ENCODE assay signal across 21 cellular contexts in the genomic region with DNA sequence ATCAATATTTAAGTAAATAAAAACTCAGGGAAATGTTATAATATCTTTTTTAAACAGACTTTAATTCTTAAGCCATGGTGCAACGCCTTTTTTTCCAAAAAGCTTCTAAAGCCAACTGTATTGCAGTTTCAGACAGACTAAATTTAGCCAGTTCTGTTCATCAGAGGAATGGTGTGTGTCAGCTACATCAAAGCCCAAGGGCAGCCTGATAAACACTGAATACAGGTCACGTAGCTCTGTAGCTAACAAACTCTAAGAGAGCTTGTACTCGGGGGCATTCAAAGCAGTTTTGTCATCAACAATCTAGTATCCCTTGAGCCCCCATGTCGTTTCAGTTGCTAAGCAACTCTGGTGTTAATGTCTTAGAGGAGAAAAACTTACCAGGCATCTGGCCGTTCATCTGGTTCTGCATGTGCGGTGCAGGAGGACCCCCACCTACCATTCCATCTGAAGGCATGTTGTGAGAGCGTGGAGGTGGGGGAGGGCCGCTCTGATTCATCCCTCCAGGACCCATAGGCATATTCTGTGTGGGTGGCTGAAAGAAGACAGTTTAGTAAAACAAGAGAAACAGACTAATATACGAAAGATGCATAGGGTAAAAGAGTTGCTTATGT. TPM values are rescaled to one million over a fixed set of nuclear protein-coding genes. Genes with fewer than 3 reads are reported as not detected.
DNase-seq lines count a peak whose midpoint lies in the region; ATAC-seq and TF ChIP-seq lines count a peak whose summit lies in the region.
"Had no signal": no experiment of that assay in that cellular context is flagged by ENCODE, and none has a peak within 500 bp of the region (broad histone marks: within the 10 kb centered on the region; RNA-seq: fewer than 3 reads in every experiment).

No MANE protein-coding gene starts in this region.

- H3K4me1 ChIP-seq in SK-N-SH (ENCODE audit: control insufficient read depth in 1 of 2, insufficient read depth in 2 of 2, low read depth in 1 of 2, low read length in 1 of 2) (peaks cover 0 to 18% of the 10 kb centered on the region in 2 experiments; a peak in 2 of 4 replicates), IMR-90 (ENCODE audit: control insufficient read depth, insufficient read depth, low read length) (peaks cover 4% of the 10 kb centered on the region)
- no peaks in the 10 kb centered on the region for H3K4me1 ChIP-seq in naive thymus-derived CD4-positive, alpha-beta T cell (ENCODE audit: control insufficient read depth in 2 of 2, insufficient read depth in 2 of 2, low read length in 2 of 2)
- H3K4me1 ChIP-seq: lower lobe of right lung, sigmoid colon, upper lobe of right lung had no signal

- H3K36me3 ChIP-seq in SK-N-SH (replicated peaks in 1 of 2; ENCODE audit: control insufficient read depth in 1 of 2, insufficient read depth in 2 of 2, low read length in 1 of 2) (peaks cover 59 to 81% of the 10 kb centered on the region in 2 experiments), IMR-90 (ENCODE audit: control insufficient read depth, insufficient read depth, low read length) (peaks cover 15% of the 10 kb centered on the region)
- H3K36me3 ChIP-seq in naive thymus-derived CD4-positive, alpha-beta T cell (ENCODE audit: control insufficient read depth in 2 of 3, insufficient read depth in 3 of 3, low read length in 3 of 3): peaks cover 4 to 31% (median 5%) of the 10 kb centered on the region in 3 experiments

- H3K14ac ChIP-seq in IMR-90 (replicated peaks; ENCODE audit: low read depth, low read length): no peak overlapping the region

- H3K4me3 ChIP-seq in SK-N-SH (ENCODE audit: low read depth in 2 of 2, low read length in 1 of 2) (no peak overlapping the region), IMR-90 (ENCODE audit: insufficient read depth, low read depth, low read length) (no peak overlapping the region)
- H3K4me3 ChIP-seq in naive thymus-derived CD4-positive, alpha-beta T cell (ENCODE audit: low read length): no peak overlapping the region
- H3K4me3 ChIP-seq: GM23248, lower lobe of right lung, sigmoid colon, upper lobe of right lung had no signal

- peaks cover 29% of the 10 kb centered on the region for H3K4me1 Mint-ChIP-seq in glutamatergic neuron (ENCODE audit: low read depth, unreplicated experiment)
- peaks cover 4% of the 10 kb centered on the region for H3K4me1 Mint-ChIP-seq in nephron
- peaks cover 10 to 39% (median 27%) of the 10 kb centered on the region in 7 donors for H3K4me1 Mint-ChIP-seq in naive thymus-derived CD4-positive, alpha-beta T cell

- H3K9ac ChIP-seq in SK-N-SH: no peak overlapping the region
- H3K9ac ChIP-seq in IMR-90 (ENCODE audit: low read depth, low read length): no peak overlapping the region
- H3K9ac ChIP-seq: GM23248 had no signal

- H3K9me3 ChIP-seq in SK-N-SH (no peaks in the 10 kb centered on the region), IMR-90 (ENCODE audit: control insufficient read depth, insufficient read depth, low read length) (no peaks in the 10 kb centered on the region)
- no peaks in the 10 kb centered on the region for H3K9me3 ChIP-seq in naive thymus-derived CD4-positive, alpha-beta T cell (ENCODE audit: control insufficient read depth in 2 of 3, low read length in 3 of 3)
- H3K9me3 ChIP-seq: lower lobe of right lung, neutrophil, sigmoid colon, upper lobe of right lung had no signal

- in situ Hi-C loops in IMR-90 (cut with MboI; ENCODE audit: low sequenced_read_pairs): no loop called here

- DNase-seq in SK-N-SH: peak; percentile 65
- DNase-seq in IMR-90: peak; percentile 65
- DNase-seq in glutamatergic neuron: peak; percentile 66
- DNase-seq in NOMO-1 treated with DMSO at 0.1 percent for 48 hours (lab: John Stamatoyannopoulos, UW; ENCODE audit: unreplicated experiment): no peak
- DNase-seq in naive thymus-derived CD4-positive, alpha-beta T cell: no peak
- DNase-seq: 8988T; activated CD4-positive, CD25-positive, alpha-beta regulatory T cell treated with anti-CD3 and anti-CD28 coated beads, Interleukin-2, amount 50 U/mL, for 72 hours; dermis blood vessel endothelial cell; DMS79; GM23248; lower lobe of right lung; NCI-H1417 treated with DMSO at 0.1 percent for 48 hours; NCI-H226; sigmoid colon; stimulated activated naive CD4-positive, alpha-beta T cell treated with Interleukin-2 at 50 U/mL for 16 hours; upper lobe of right lung had no signal

- H3K9me2 ChIP-seq in SK-N-SH: no peaks in the 10 kb centered on the region

- H3K79me2 ChIP-seq in SK-N-SH (ENCODE audit: insufficient read depth): peaks cover 96% of the 10 kb centered on the region

- no TSS peak for BruUV-seq in IMR-90 (replicated peaks; lab: Mats Ljungman, UMichigan)

- TF ChIP-seq CTCF in SK-N-SH (IDR thresholded peaks at IDR 0.05): no peak
- no peak for TF ChIP-seq CTCF in IMR-90 (conservative IDR thresholded peaks at IDR 0.05; ENCODE audit: low read depth, low read length)
- no peak for TF ChIP-seq CTCF in glutamatergic neuron (IDR thresholded peaks at IDR 0.05; ENCODE audit: partially characterized antibody, unreplicated experiment)
- no peak for TF ChIP-seq CTCF in nephron (IDR thresholded peaks at IDR 0.05; ENCODE audit: unreplicated experiment in 3 of 3)

- no peak for TF ChIP-seq POLR2A in IMR-90 (IDR thresholded peaks at IDR 0.05; ENCODE audit: low read depth, low read length)

- H2BK15ac ChIP-seq in IMR-90 (ENCODE audit: low read depth, low read length): no peak overlapping the region

- peaks cover 5% of the 10 kb centered on the region; the same call in 1 of the 2 replicates for H4K20me1 ChIP-seq in SK-N-SH (ENCODE audit: insufficient read depth)
- H4K20me1 ChIP-seq in IMR-90 (ENCODE audit: insufficient read depth, low read length): peaks cover 11% of the 10 kb centered on the region

- POLR2A ChIA-PET in SK-N-SH (lab: Yijun Ruan, JAX) (no interaction called here), IMR-90 (lab: Charles Lee; ENCODE audit: unreplicated experiment) (no interaction called here)
- POLR2A ChIA-PET in naive thymus-derived CD4-positive, alpha-beta T cell (lab: Charles Lee): no interaction called here

- dilution Hi-C loops in IMR-90 (cut with HindIII; ENCODE audit: low sequenced_read_pairs, unreplicated experiment): no loop called here

- no peak overlapping the region for H4K5ac ChIP-seq in IMR-90 (ENCODE audit: low read depth, low read length)

- peak overlapping the region in 1 of 2 experiments; percentile 1; a peak in 1 of 4 replicates for H4K8ac ChIP-seq in IMR-90 (ENCODE audit: low read depth in 2 of 2, low read length in 2 of 2)

- no peaks in the 10 kb centered on the region for H3K27me3 ChIP-seq in SK-N-SH (ENCODE audit: insufficient read depth)
- no peaks in the 10 kb centered on the region for H3K27me3 ChIP-seq in IMR-90 (ENCODE audit: control insufficient read depth, insufficient read depth, low read length)
- no peaks in the 10 kb centered on the region for H3K27me3 ChIP-seq in naive thymus-derived CD4-positive, alpha-beta T cell (ENCODE audit: control insufficient read depth in 2 of 2, insufficient read depth in 2 of 2, low read length in 2 of 2)
- H3K27me3 ChIP-seq: neutrophil, sigmoid colon, upper lobe of right lung had no signal

- H3K4me2 ChIP-seq in SK-N-SH: no peak overlapping the region
- peak overlapping the region; percentile 37; the same call in 1 of the 2 replicates for H3K4me2 ChIP-seq in IMR-90 (ENCODE audit: low read depth, low read length)

- no peak for TF ChIP-seq EP300 in SK-N-SH (IDR thresholded peaks at IDR 0.05; ENCODE audit: borderline replicate concordance in 1 of 2, low read depth in 1 of 2, low read length in 1 of 2)

- peak overlapping the region; percentile 50 for H2BK5ac ChIP-seq in IMR-90 (ENCODE audit: low read depth, low read length, poor library complexity, severe bottlenecking)

- H2AFZ ChIP-seq in SK-N-SH (ENCODE audit: low read depth) (no peak overlapping the region), IMR-90 (replicated peaks; ENCODE audit: low read length, poor library complexity) (peak overlapping the region; percentile 47)
- H2AFZ ChIP-seq: GM23248 had no signal

- H2AK5ac ChIP-seq in IMR-90 (ENCODE audit: low read depth, low read length): no peak overlapping the region

- H4K91ac ChIP-seq in IMR-90 (ENCODE audit: insufficient read depth, low read depth, low read length): no peak overlapping the region

- intact Hi-C loops in IMR-90 (cut with micrococcal nuclease): no loop called here
- intact Hi-C loops in naive thymus-derived CD4-positive, alpha-beta T cell (cut with micrococcal nuclease): no loop called here

- H3K27me3 Mint-ChIP-seq in glutamatergic neuron (ENCODE audit: unreplicated experiment): peaks cover 3% of the 10 kb centered on the region
- H3K27me3 Mint-ChIP-seq in nephron (ENCODE audit: low read depth): no peaks in the 10 kb centered on the region
- no peaks in the 10 kb centered on the region for H3K27me3 Mint-ChIP-seq in naive thymus-derived CD4-positive, alpha-beta T cell

- peaks cover 32 to 45% of the 10 kb centered on the region in 2 experiments for H3K79me1 ChIP-seq in IMR-90 (ENCODE audit: low read depth in 1 of 2, low read length in 2 of 2)

- peaks cover 11% of the 10 kb centered on the region for H3K9me1 ChIP-seq in IMR-90 (ENCODE audit: insufficient read depth, low read length)

- no peaks in the 10 kb centered on the region for H3K36me3 Mint-ChIP-seq in glutamatergic neuron (ENCODE audit: unreplicated experiment)
- H3K36me3 Mint-ChIP-seq in nephron (ENCODE audit: low read depth): peaks cover 68% of the 10 kb centered on the region
- peaks cover 7 to 59% (median 34%) of the 10 kb centered on the region in 5 donors for H3K36me3 Mint-ChIP-seq in naive thymus-derived CD4-positive, alpha-beta T cell

- H2AK9ac ChIP-seq in IMR-90 (replicated peaks; ENCODE audit: low read depth, low read length, poor library complexity): peak overlapping the region; percentile 17

- no peak overlapping the region for H3K56ac ChIP-seq in IMR-90 (ENCODE audit: extremely low read depth, insufficient read depth, low read length)

- CTCF ChIA-PET in SK-N-SH (lab: Yijun Ruan, JAX) (interaction anchor here (0.8 kb wide), 1 partner anchor 14 kb away, joined by 3 read pairs; no protein-coding TSS in a partner anchor), IMR-90 (lab: Yijun Ruan, JAX) (no interaction called here)
- CTCF ChIA-PET in naive thymus-derived CD4-positive, alpha-beta T cell (lab: Charles Lee): no interaction called here

- ATAC-seq in SK-N-SH treated with all-trans-retinoic acid at 6 μM for 48 hours (no peak; the same call in 2 of the 3 replicates), IMR-90 (ENCODE audit: low read depth) (peak; percentile 64), GM18870 (IDR thresholded peaks at IDR 0.05; ENCODE audit: unreplicated experiment) (no peak)
- no peak for ATAC-seq in naive thymus-derived CD4-positive, alpha-beta T cell
- ATAC-seq: lower lobe of right lung, upper lobe of right lung had no signal

- no peak overlapping the region for H3K18ac ChIP-seq in IMR-90 (ENCODE audit: low read depth, low read length)

- peak overlapping the region; percentile 72 for H3K4me3 Mint-ChIP-seq in glutamatergic neuron (ENCODE audit: unreplicated experiment)
- no peak overlapping the region for H3K4me3 Mint-ChIP-seq in nephron
- H3K4me3 Mint-ChIP-seq in naive thymus-derived CD4-positive, alpha-beta T cell: no peak overlapping the region

- TF ChIP-seq RAD21 in SK-N-SH (IDR thresholded peaks at IDR 0.05; ENCODE audit: low read length) (no peak), IMR-90 (IDR thresholded peaks at IDR 0.05; ENCODE audit: low read length) (no peak)

- 70% methylated on average over 9 of the region's 9 CpGs for WGBS in SK-N-SH (ENCODE audit: low lambda C conversion rate)
- no CpG with 5 or more reads among the region's 9 CpGs for WGBS in IMR-90 (ENCODE audit: extremely low coverage in 2 of 2, insufficient read length in 1 of 2), 2 experiments

- H3K27ac ChIP-seq in SK-N-SH (ENCODE audit: low read depth in 2 of 2, low read length in 1 of 2) (peak overlapping the region in 1 of 2 experiments; percentile 77; a peak in 2 of 4 replicates), IMR-90 (ENCODE audit: insufficient read depth, low read length) (no peak overlapping the region)
- H3K27ac ChIP-seq in naive thymus-derived CD4-positive, alpha-beta T cell (ENCODE audit: low read depth, low read length): no peak overlapping the region
- H3K27ac ChIP-seq: C4-2B, GM23248, lower lobe of right lung, neutrophil, sigmoid colon, upper lobe of right lung had no signal

- H2BK120ac ChIP-seq in IMR-90 (ENCODE audit: low read depth, low read length): no peak overlapping the region

- H3K4ac ChIP-seq in IMR-90 (ENCODE audit: low read depth, low read length): no peak overlapping the region

- H2BK20ac ChIP-seq in IMR-90 (ENCODE audit: low read depth, low read length): no peak overlapping the region

- H3K23ac ChIP-seq in IMR-90 (ENCODE audit: low read depth, low read length): no peak overlapping the region

- H3K27ac Mint-ChIP-seq in glutamatergic neuron (ENCODE audit: unreplicated experiment): peak overlapping the region; percentile 88
- H3K27ac Mint-ChIP-seq in nephron: peak overlapping the region in 2 of 3 experiments; percentile 19 to 36
- peak overlapping the region in 1 of 9 donors; percentile 4 for H3K27ac Mint-ChIP-seq in naive thymus-derived CD4-positive, alpha-beta T cell

- peaks cover 3% of the 10 kb centered on the region for H3K9me3 Mint-ChIP-seq in glutamatergic neuron (ENCODE audit: unreplicated experiment)
- H3K9me3 Mint-ChIP-seq in nephron: no peaks in the 10 kb centered on the region
- no peaks in the 10 kb centered on the region for H3K9me3 Mint-ChIP-seq in naive thymus-derived CD4-positive, alpha-beta T cell

- peaks cover 10% of the 10 kb centered on the region for H3F3A ChIP-seq in SK-N-SH (replicated peaks; ENCODE audit: insufficient read depth)

RNA-seq across cellular contexts. Expression of a gene that starts 33.1 kb away (rescaled TPM):
- polyA plus RNA-seq in SK-N-SH (2012; rRNA removed) (98.6 and 177 TPM in 2 replicates), IMR-90 (2012; rRNA removed) (112 and 116 TPM in 2 replicates)
- 63.2 and 80.9 TPM in 2 replicates for polyA plus RNA-seq in SK-N-SH (2012; cell fraction: cytosol; rRNA removed)
- polyA plus RNA-seq in SK-N-SH (2012; cell fraction: nucleus; rRNA removed): 244 and 496 TPM in 2 replicates
- total RNA-seq in IMR-90 (2012; rRNA removed) (171 and 242 TPM in 2 replicates), glutamatergic neuron (ENCODE audit: unreplicated experiment) (88.9 TPM)
- polyA plus RNA-seq in IMR-90 (2012; cell fraction: cytosol; rRNA removed): 33.1 and 53.2 TPM in 2 replicates
- polyA plus RNA-seq in IMR-90 (2012; cell fraction: nucleus; rRNA removed; ENCODE audit: low replicate concordance): 182 and 391 TPM in 2 replicates
- total RNA-seq in naive thymus-derived CD4-positive, alpha-beta T cell: 10 to 100 TPM; 50.9 to 85.8 (median 77.3) TPM
- polyA plus RNA-seq in naive thymus-derived CD4-positive, alpha-beta T cell: 10 to 100 TPM; 33.5 to 37.0 TPM

Comparison
In these comparisons a context has a peak if more than half of its experiments do, and no peak if none do; other contexts are left out.
1. DNase-seq: peak in SK-N-SH (single experiment), IMR-90 (single experiment) and glutamatergic neuron (single experiment); none in NOMO-1 treated with DMSO at 0.1 percent for 48 hours (single experiment) and naive thymus-derived CD4-positive, alpha-beta T cell (0 of 9).